Comparison of ENCODE assay signal across 1 cellular context in genomic region chr11:63887600-63887999, GRCh38.
TF ChIP-seq lines count a peak whose summit lies in the region.

No MANE protein-coding gene starts in this region.

TF ChIP-seq in IMR-90, 13 proteins besides CTCF, POLR2A, EP300 and RAD21 (continued from another document):
- TF ChIP-seq ELK1 (IDR thresholded peaks at IDR 0.05; ENCODE audit: borderline replicate concordance, low read depth, low read length) (no peak), CEBPB (IDR thresholded peaks at IDR 0.05; ENCODE audit: low read depth, low read length) (no peak), MXI1 (IDR thresholded peaks at IDR 0.05; ENCODE audit: borderline replicate concordance, low read depth, low read length) (no peak), NFE2L2 (IDR thresholded peaks at IDR 0.05; ENCODE audit: low read depth, low read length) (no peak), SMC3 (IDR thresholded peaks at IDR 0.05; ENCODE audit: low read depth, low read length) (no peak), MAZ (IDR thresholded peaks at IDR 0.05; ENCODE audit: borderline replicate concordance, low read depth, low read length) (no peak), MAFK (IDR thresholded peaks at IDR 0.05; ENCODE audit: low read depth, low read length) (no peak), RCOR1 (IDR thresholded peaks at IDR 0.05; ENCODE audit: insufficient replicate concordance, low read length) (no peak)
